Comparison of ENCODE assay signal across 11 cellular contexts in the genomic region with DNA sequence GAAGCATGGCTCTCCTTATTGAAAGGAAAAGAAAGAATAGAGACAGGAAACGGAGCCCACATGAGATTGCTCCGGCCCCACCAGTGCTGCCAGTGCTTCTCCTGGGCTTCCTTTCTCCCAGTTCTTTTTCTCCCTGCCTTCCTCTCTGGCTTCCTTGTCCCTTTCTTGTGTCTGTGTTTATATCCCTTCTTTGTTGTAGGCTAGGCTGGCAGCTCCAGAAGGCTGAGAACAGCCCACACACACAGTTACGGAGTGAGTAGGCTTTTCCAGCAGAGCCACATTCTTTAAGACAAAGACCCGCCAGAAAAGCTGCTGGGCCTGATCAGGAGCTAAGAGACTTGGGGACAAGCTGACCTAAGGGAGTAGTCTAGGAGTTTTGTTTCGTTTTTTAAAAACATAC. TPM values are rescaled to one million over a fixed set of nuclear protein-coding genes. Genes with fewer than 3 reads are reported as not detected.
A peak's percentile ranks its signal among the peaks of the same experiment; 100 is the strongest.
DNase-seq lines count a peak whose midpoint lies in the region; ATAC-seq and TF ChIP-seq lines count a peak whose summit lies in the region.
"Had no signal": no experiment of that assay in that cellular context is flagged by ENCODE, and none has a peak within 500 bp of the region (broad histone marks: within the 10 kb centered on the region; RNA-seq: fewer than 3 reads in every experiment).

No MANE protein-coding gene starts in this region.

- H3K27ac Mint-ChIP-seq in naive thymus-derived CD8-positive, alpha-beta T cell, result peak overlapping the region in 1 of 10 donors; percentile 51
- H3K27ac Mint-ChIP-seq: activated naive CD8-positive, alpha-beta T cell treated with anti-CD3 and anti-CD28 coated beads, Interleukin-2, amount 10 ng/mL, durations not matched to agents 7 days and 5 days had no signal

- H4K20me1 ChIP-seq in OCI-LY7 (ENCODE audit: insufficient read depth, low read length), result no peaks in the 10 kb centered on the region

- H3K27ac ChIP-seq in cingulate gyrus (ENCODE audit: low read depth, low read length) (peak overlapping the region; percentile 81), iPS-18a (ENCODE audit: low read length) (peak overlapping the region; percentile 85), OCI-LY7 (ENCODE audit: low read depth, low read length, poor library complexity, severe bottlenecking) (no peak overlapping the region)

- H3K9me3 ChIP-seq in iPS-18a (ENCODE audit: control insufficient read depth, low read depth, low read length) (no peaks in the 10 kb centered on the region), OCI-LY7 (ENCODE audit: low read length) (no peaks in the 10 kb centered on the region)

- H3K36me3 ChIP-seq in iPS-18a (ENCODE audit: control insufficient read depth, low read depth, low read length), result peaks cover 52% of the 10 kb centered on the region
- H3K36me3 ChIP-seq in OCI-LY7 (ENCODE audit: insufficient read depth, low read length), result peaks cover 93% of the 10 kb centered on the region

- H3K36me3 Mint-ChIP-seq in naive thymus-derived CD8-positive, alpha-beta T cell, result peaks cover 0 to 88% (median 31%) of the 10 kb centered on the region in 3 donors

- H3K9me2 ChIP-seq in OCI-LY7 (ENCODE audit: insufficient read depth, low read length), result no peaks in the 10 kb centered on the region

- CTCF ChIA-PET in OCI-LY7 (lab: Charles Lee; ENCODE audit: unreplicated experiment), result no interaction called here

- H3K4me3 Mint-ChIP-seq in naive thymus-derived CD8-positive, alpha-beta T cell, result no peak overlapping the region
- H3K4me3 Mint-ChIP-seq: activated naive CD8-positive, alpha-beta T cell treated with anti-CD3 and anti-CD28 coated beads, Interleukin-2, amount 10 ng/mL, durations not matched to agents 7 days and 5 days had no signal

- H3K4me1 ChIP-seq in iPS-18a (ENCODE audit: control insufficient read depth, low read depth, low read length) (peaks cover 37% of the 10 kb centered on the region), OCI-LY7 (ENCODE audit: insufficient read depth, low read length, poor library complexity, severe bottlenecking) (no peaks in the 10 kb centered on the region)
- H3K4me1 ChIP-seq: BE2C had no signal

- DNase-seq in G401 (ENCODE audit: low spot score) (peak; percentile 47), retina (peak; percentile 64), OCI-LY7 (ENCODE audit: low spot score) (no peak), OCI-M1 (lab: John Stamatoyannopoulos, UW) (no peak)
- DNase-seq in naive thymus-derived CD8-positive, alpha-beta T cell, result no peak
- DNase-seq: activated naive CD8-positive, alpha-beta T cell treated with anti-CD3 and anti-CD28 coated beads, Interleukin-2, amount 10 ng/mL, durations not matched to agents 7 days and 5 days; BE2C; NCI-H1092 had no signal

- no peaks in the 10 kb centered on the region for H3K27me3 Mint-ChIP-seq in naive thymus-derived CD8-positive, alpha-beta T cell
- H3K27me3 Mint-ChIP-seq: activated naive CD8-positive, alpha-beta T cell treated with anti-CD3 and anti-CD28 coated beads, Interleukin-2, amount 10 ng/mL, durations not matched to agents 7 days and 5 days had no signal

- no peak for ATAC-seq in naive thymus-derived CD8-positive, alpha-beta T cell
- ATAC-seq in HG02588 (IDR thresholded peaks at IDR 0.05; ENCODE audit: unreplicated experiment), result no peak

- in situ Hi-C loops in G401 (cut with HindIII; ENCODE audit: low sequenced_read_pairs), result no loop called here

- POLR2A ChIA-PET in naive thymus-derived CD8-positive, alpha-beta T cell (lab: Charles Lee), result interaction anchor here (0.6 kb wide), 1 partner anchor 81 kb away, joined by 4 read pairs; no protein-coding TSS in a partner anchor
- POLR2A ChIA-PET in OCI-LY7 (lab: Charles Lee), result interaction anchor here (1.0 to 2.4 kb wide), 3 partner anchors 10 to 38 kb away, joined by 3 to 7 read pairs (median 3); no protein-coding TSS in a partner anchor

- TF ChIP-seq CTCF in OCI-LY7 (conservative IDR thresholded peaks at IDR 0.05; ENCODE audit: low read length), result no peak

- intact Hi-C loops in OCI-LY7 (cut with micrococcal nuclease; ENCODE audit: unreplicated experiment), result no loop called here

- H3K27me3 ChIP-seq in iPS-18a (ENCODE audit: control insufficient read depth, insufficient read depth, low read length), result no peaks in the 10 kb centered on the region
- H3K27me3 ChIP-seq: BE2C had no signal

- H3K79me2 ChIP-seq in OCI-LY7 (ENCODE audit: insufficient read depth, low read depth, low read length), result no peaks in the 10 kb centered on the region

- H3K4me1 Mint-ChIP-seq in naive thymus-derived CD8-positive, alpha-beta T cell, result peaks cover 0 to 1% (median 0%) of the 10 kb centered on the region in 4 donors
- H3K4me1 Mint-ChIP-seq: activated naive CD8-positive, alpha-beta T cell treated with anti-CD3 and anti-CD28 coated beads, Interleukin-2, amount 10 ng/mL, durations not matched to agents 7 days and 5 days had no signal

- H3K9me3 Mint-ChIP-seq in naive thymus-derived CD8-positive, alpha-beta T cell, result no peaks in the 10 kb centered on the region
- H3K9me3 Mint-ChIP-seq: activated naive CD8-positive, alpha-beta T cell treated with anti-CD3 and anti-CD28 coated beads, Interleukin-2, amount 10 ng/mL, durations not matched to agents 7 days and 5 days had no signal

- peak overlapping the region; percentile 37 for H3K4me3 ChIP-seq in iPS-18a (ENCODE audit: low read length)
- no peak overlapping the region for H3K4me3 ChIP-seq in OCI-LY7 (ENCODE audit: low read depth, low read length, poor library complexity, severe bottlenecking)

- H3K9ac ChIP-seq in iPS-18a (ENCODE audit: low read length), result peak overlapping the region; percentile 80

- BruUV-seq in OCI-LY7 (replicated peaks; lab: Mats Ljungman, UMichigan), result no TSS peak

- H3K4me2 ChIP-seq in OCI-LY7 (ENCODE audit: low read length), result no peak overlapping the region

- no peak overlapping the region for H2AFZ ChIP-seq in OCI-LY7 (ENCODE audit: low read length)

RNA-seq across cellular contexts. Expression of gene CIPC, which starts 13.0 kb away (rescaled TPM):
- 30.5 and 32.2 TPM in 2 replicates for total RNA-seq in G401 (2014; rRNA removed; shearing (Covaris generic))
- 10 to 100 TPM; 11.3 to 12.8 TPM for total RNA-seq in naive thymus-derived CD8-positive, alpha-beta T cell
- 1 to 10 TPM; 4.4 to 7.7 (median 4.7) TPM for polyA plus RNA-seq in naive thymus-derived CD8-positive, alpha-beta T cell
- total RNA-seq in OCI-LY7 (2014; rRNA removed; shearing (Covaris generic)), result 31.7 and 43.4 TPM in 2 replicates
- total RNA-seq in OCI-LY7 (2022), result 20.9 and 24.1 TPM in 2 replicates

RNA-seq across cellular contexts. Expression of gene ZDHHC22, which starts 30.6 kb away (rescaled TPM):
- 0.25 TPM in 1 of 2 replicates, not detected in the other for total RNA-seq in G401 (2014; rRNA removed; shearing (Covaris generic))
- not detected for total RNA-seq in naive thymus-derived CD8-positive, alpha-beta T cell
- not detected for polyA plus RNA-seq in naive thymus-derived CD8-positive, alpha-beta T cell
- total RNA-seq in OCI-LY7 (2014; rRNA removed; shearing (Covaris generic)), result not detected in 2 replicates
- total RNA-seq in OCI-LY7 (2022), result not detected in 2 replicates
- total RNA-seq: activated naive CD8-positive, alpha-beta T cell treated with anti-CD3 and anti-CD28 coated beads, Interleukin-2, amount 10 ng/mL, durations not matched to agents 7 days and 5 days had no signal

Comparison
In these comparisons a context has a peak if more than half of its experiments do, and no peak if none do; other contexts are left out.
1. DNase-seq: peak in G401 (single experiment) and retina (single experiment); none in naive thymus-derived CD8-positive, alpha-beta T cell (0 of 10), OCI-LY7 (single experiment) and OCI-M1 (single experiment).